ENCODE assay signal across 9 cellular contexts in the genomic region with DNA sequence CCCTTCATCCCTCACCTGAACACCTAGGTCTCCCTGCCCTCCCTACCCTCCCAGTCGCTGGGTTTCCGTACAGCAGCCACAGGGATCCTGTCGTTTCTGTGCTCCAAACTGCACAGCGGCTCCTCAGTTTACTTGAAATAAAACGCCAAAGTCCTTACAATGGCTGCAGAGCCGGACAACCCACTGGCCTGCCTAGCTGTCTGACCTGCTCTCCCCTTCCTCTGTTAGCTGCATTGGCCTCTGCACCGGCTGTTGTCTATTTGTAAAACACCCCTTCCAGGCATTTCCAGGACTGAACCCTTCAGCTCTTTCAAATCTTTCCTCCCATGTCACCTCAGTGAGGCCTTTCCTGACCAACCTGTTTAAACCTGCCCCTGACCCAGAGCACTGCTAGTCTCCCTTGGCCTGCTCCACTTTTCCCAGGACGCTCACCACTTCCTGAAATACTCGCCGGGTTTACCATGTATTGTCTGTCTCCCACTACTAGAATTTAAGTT. TPM values are rescaled to one million over a fixed set of nuclear protein-coding genes. Genes with fewer than 3 reads are reported as not detected.
A peak's percentile ranks its signal among the peaks of the same experiment; 100 is the strongest.
DNase-seq lines count a peak whose midpoint lies in the region; ATAC-seq and TF ChIP-seq lines count a peak whose summit lies in the region.
"Had no signal": no experiment of that assay in that cellular context is flagged by ENCODE, and none has a peak within 500 bp of the region (broad histone marks: within the 10 kb centered on the region; RNA-seq: fewer than 3 reads in every experiment).

No MANE protein-coding gene starts in this region.

- H3K9me2 ChIP-seq in MM.1S (replicated peaks; ENCODE audit: insufficient read depth, low read length): no peaks in the 10 kb centered on the region

- H3K79me2 ChIP-seq in MM.1S (ENCODE audit: low read length) (peaks cover 39% of the 10 kb centered on the region), osteoblast (ENCODE audit: insufficient read depth, low read length) (peaks cover 31% of the 10 kb centered on the region)

- H3K4me3 ChIP-seq in CD8-positive, alpha-beta T cell (ENCODE audit: low read depth, low read length): no peak overlapping the region
- no peak overlapping the region for H3K4me3 ChIP-seq in MM.1S (ENCODE audit: low read length)
- H3K4me3 ChIP-seq in osteoblast (ENCODE audit: insufficient read depth, low read length): no peak overlapping the region

- peaks cover 52% of the 10 kb centered on the region for H3F3A ChIP-seq in MM.1S (ENCODE audit: insufficient read depth, low read length)

- peak overlapping the region; percentile 98 for H3K4me2 ChIP-seq in MM.1S (ENCODE audit: low read depth, low read length)
- H3K4me2 ChIP-seq in osteoblast (ENCODE audit: insufficient read depth, low read length): peak overlapping the region; percentile 80

- H3K27ac ChIP-seq in CD8-positive, alpha-beta T cell (ENCODE audit: low read depth, low read length): peak overlapping the region; percentile 98
- H3K27ac ChIP-seq in MM.1S (ENCODE audit: low read length) (peak overlapping the region; percentile 99; the same call in 1 of the 2 replicates), osteoblast (ENCODE audit: low read depth, low read length) (peak overlapping the region; percentile 86)

- H3K36me3 Mint-ChIP-seq in CD8-positive, alpha-beta T cell: peaks cover 10% of the 10 kb centered on the region
- peaks cover 82% of the 10 kb centered on the region for H3K36me3 Mint-ChIP-seq in dendritic cell treated with granulocyte-macrophage colony-stimulating factor and Interleukin-4, amounts not matched to agents 40 ng/mL and 50 ng/mL, for 4 days (ENCODE audit: low read depth)

- H3K27ac Mint-ChIP-seq in CD8-positive, alpha-beta T cell: peak overlapping the region; percentile 100
- H3K27ac Mint-ChIP-seq in dendritic cell treated with granulocyte-macrophage colony-stimulating factor and Interleukin-4, amounts not matched to agents 40 ng/mL and 50 ng/mL, for 4 days: peak overlapping the region; percentile 97

- POLR2A ChIA-PET in CD8-positive, alpha-beta T cell (lab: Charles Lee): interaction anchor here (0.6 to 8.8 kb wide), 5 partner anchors 10 to 33 kb away, joined by 3 to 134 read pairs (median 3); a partner anchor contains a TSS

- TF ChIP-seq CTCF in CD8-positive, alpha-beta T cell (IDR thresholded peaks at IDR 0.05): no peak
- TF ChIP-seq CTCF in MM.1S (IDR thresholded peaks at IDR 0.05; ENCODE audit: low read length) (no peak), osteoblast (IDR thresholded peaks at IDR 0.05; ENCODE audit: extremely low read depth, low read depth, low read length) (no peak)

- no peaks in the 10 kb centered on the region for H3K9me3 ChIP-seq in CD8-positive, alpha-beta T cell (ENCODE audit: low read length)
- H3K9me3 ChIP-seq in MM.1S (replicated peaks; ENCODE audit: insufficient read depth, low read length) (no peaks in the 10 kb centered on the region), osteoblast (ENCODE audit: low read depth, low read length) (no peaks in the 10 kb centered on the region)

- no peak for ATAC-seq in CD8-positive, alpha-beta T cell
- ATAC-seq in GM21825 (IDR thresholded peaks at IDR 0.05; ENCODE audit: unreplicated experiment): no peak

- intact Hi-C loops in CD8-positive, alpha-beta T cell (cut with DNase I, micrococcal nuclease): loop anchor here (2.0 to 10.0 kb wide), 4 partner anchors 27 to 519 kb away; a partner anchor contains a TSS
- intact Hi-C loops in dendritic cell treated with granulocyte-macrophage colony-stimulating factor and Interleukin-4, amounts not matched to agents 40 ng/mL and 50 ng/mL, for 4 days (cut with micrococcal nuclease): no loop called here

- no peaks in the 10 kb centered on the region for H3K27me3 Mint-ChIP-seq in CD8-positive, alpha-beta T cell (ENCODE audit: low read depth)
- no peaks in the 10 kb centered on the region for H3K27me3 Mint-ChIP-seq in dendritic cell treated with granulocyte-macrophage colony-stimulating factor and Interleukin-4, amounts not matched to agents 40 ng/mL and 50 ng/mL, for 4 days

- no peaks in the 10 kb centered on the region for H3K36me3 ChIP-seq in CD8-positive, alpha-beta T cell (ENCODE audit: insufficient read depth, low read length)
- H3K36me3 ChIP-seq in MM.1S (replicated peaks; ENCODE audit: insufficient read depth, low read length) (no peaks in the 10 kb centered on the region), osteoblast (ENCODE audit: insufficient read depth, low read length) (no peaks in the 10 kb centered on the region)

- no peaks in the 10 kb centered on the region for H4K20me1 ChIP-seq in MM.1S (ENCODE audit: insufficient read depth, low read length)
- no peaks in the 10 kb centered on the region for H4K20me1 ChIP-seq in osteoblast (ENCODE audit: insufficient read depth, low read length)

- H3K9ac ChIP-seq in MM.1S (ENCODE audit: low read length): no peak overlapping the region

- H3K9me3 Mint-ChIP-seq in CD8-positive, alpha-beta T cell: no peaks in the 10 kb centered on the region
- H3K9me3 Mint-ChIP-seq in dendritic cell treated with granulocyte-macrophage colony-stimulating factor and Interleukin-4, amounts not matched to agents 40 ng/mL and 50 ng/mL, for 4 days: no peaks in the 10 kb centered on the region

- H2AFZ ChIP-seq in MM.1S (ENCODE audit: low read length) (no peak overlapping the region), osteoblast (ENCODE audit: low read length) (no peak overlapping the region)

- H3K4me1 Mint-ChIP-seq in CD8-positive, alpha-beta T cell (ENCODE audit: low read depth): peaks cover 65% of the 10 kb centered on the region
- peaks cover 82% of the 10 kb centered on the region for H3K4me1 Mint-ChIP-seq in dendritic cell treated with granulocyte-macrophage colony-stimulating factor and Interleukin-4, amounts not matched to agents 40 ng/mL and 50 ng/mL, for 4 days (ENCODE audit: low read depth)

- no peak for DNase-seq in CD8-positive, alpha-beta T cell
- DNase-seq in MM.1S (no peak), osteoblast (ENCODE audit: insufficient read length, low spot score, missing footprints) (no peak)
- DNase-seq in stimulated activated CD4-positive, alpha-beta T cell treated with anti-CD3 and anti-CD28 coated beads, Interleukin-2, amount 100 ng/mL, for 48 hours: no peak
- DNase-seq in stimulated activated CD4-positive, alpha-beta T cell treated with anti-CD3 and anti-CD28 coated beads, Interleukin-12 subunit alpha, Interleukin-12 subunit beta, amount 100 ng/mL, for 4 hours: no peak
- no peak for DNase-seq in activated CD4-positive, alpha-beta T cell treated with anti-CD3 and anti-CD28 coated beads for 4 hours
- DNase-seq: NCI-H2171 had no signal

- H3K4me3 Mint-ChIP-seq in CD8-positive, alpha-beta T cell: peak overlapping the region; percentile 84
- H3K4me3 Mint-ChIP-seq in dendritic cell treated with granulocyte-macrophage colony-stimulating factor and Interleukin-4, amounts not matched to agents 40 ng/mL and 50 ng/mL, for 4 days: peak overlapping the region; percentile 94

- CTCF ChIA-PET in CD8-positive, alpha-beta T cell (lab: Charles Lee): interaction anchor here (0.9 to 5.9 kb wide), 3 partner anchors 9 to 22 kb away, joined by 3 to 35 read pairs (median 3); a partner anchor contains a TSS

- no peaks in the 10 kb centered on the region for H3K27me3 ChIP-seq in CD8-positive, alpha-beta T cell (ENCODE audit: insufficient read depth, low read length)
- H3K27me3 ChIP-seq in MM.1S (replicated peaks; ENCODE audit: insufficient read depth, low read length) (no peaks in the 10 kb centered on the region), osteoblast (ENCODE audit: insufficient read depth, low read length) (no peaks in the 10 kb centered on the region)

- H3K4me1 ChIP-seq in CD8-positive, alpha-beta T cell (ENCODE audit: insufficient read depth, low read length): peaks cover 43% of the 10 kb centered on the region
- peaks cover 42% of the 10 kb centered on the region for H3K4me1 ChIP-seq in MM.1S (ENCODE audit: low read length)
- H3K4me1 ChIP-seq in osteoblast (ENCODE audit: insufficient read depth, low read length): peaks cover 37% of the 10 kb centered on the region

RNA-seq across cellular contexts. Expression of a gene that starts 9.1 kb away (rescaled TPM):
- total RNA-seq in CD8-positive, alpha-beta T cell: 10 to 100 TPM; 43.5 to 47.5 TPM
- total RNA-seq in osteoblast: 104 and 113 TPM in 2 replicates

RNA-seq across cellular contexts. Expression of a gene that starts 49.4 kb away (rescaled TPM):
- 10 to 100 TPM; 13.7 to 13.9 TPM for total RNA-seq in CD8-positive, alpha-beta T cell
- total RNA-seq in osteoblast: 12.4 and 18.1 TPM in 2 replicates
